ENCODE assay signal across 10 cellular contexts in genomic region chr20:41213150-41213820, GRCh38.
DNase-seq lines count a peak whose midpoint lies in the region; ATAC-seq, FAIRE-seq and TF ChIP-seq lines count a peak whose summit lies in the region.
"Had no signal": no experiment of that assay in that cellular context is flagged by ENCODE, and none has a peak within 500 bp of the region (broad histone marks: within the 10 kb centered on the region; RNA-seq: fewer than 3 reads in every experiment).

No MANE protein-coding gene starts in this region.

- TF ChIP-seq RAD21 in HepG2 (CRISPR knock-in tag; IDR thresholded peaks at IDR 0.05), result no peak

- FAIRE-seq in HepG2 (lab: Jason Lieb, UNC), result no peak

- BruUV-seq in HepG2 (replicated peaks; lab: Mats Ljungman, UMichigan), result no TSS peak

- no peaks in the 10 kb centered on the region for H3K79me2 ChIP-seq in HepG2 (ENCODE audit: insufficient read depth, low read length)

- ATAC-seq in HepG2 (peak; percentile 22; the same call in 1 of the 3 replicates), HG03354 (IDR thresholded peaks at IDR 0.05; ENCODE audit: poor library complexity, severe bottlenecking, unreplicated experiment) (no peak), GM21423 (IDR thresholded peaks at IDR 0.05; ENCODE audit: unreplicated experiment) (no peak)

- H3K9me3 ChIP-seq in HepG2 (ENCODE audit: low read length), result no peaks in the 10 kb centered on the region

- H3K9ac ChIP-seq in HepG2 (ENCODE audit: insufficient read depth, low read depth, low read length), result no peak overlapping the region

- no peak overlapping the region for H3K4me3 ChIP-seq in astrocyte of the spinal cord (ENCODE audit: low read depth, low read length)
- no peak overlapping the region for H3K4me3 ChIP-seq in HepG2 (replicated peaks in 1 of 3; ENCODE audit: insufficient read depth in 1 of 3, low read depth in 2 of 3, low read length in 3 of 3)

- H3K4me1 ChIP-seq in HepG2 (ENCODE audit: insufficient read depth, low read length), result no peaks in the 10 kb centered on the region

- H3K27ac ChIP-seq in HepG2 (ENCODE audit: extremely low read length, insufficient read depth, low read length), result no peak overlapping the region

- in situ Hi-C loops in astrocyte of the spinal cord (cut with HindIII; ENCODE audit: low sequenced_read_pairs), result no loop called here
- in situ Hi-C loops in HepG2 (cut with HindIII; ENCODE audit: extremely low pct_ligation_motif_present, low pct_unique_long_range_greater_than_20kb), result no loop called here

- no peaks in the 10 kb centered on the region for H4K20me1 ChIP-seq in HepG2 (ENCODE audit: insufficient read depth, low read length)

- H3K4me2 ChIP-seq in HepG2 (ENCODE audit: low read depth, low read length), result no peak overlapping the region

- 94% methylated on average over 1 of the region's 1 CpG for WGBS in HepG2 (ENCODE audit: low lambda C conversion rate)

- CTCF ChIA-PET in HepG2 (lab: Yijun Ruan, JAX; ENCODE audit: low intra/inter-chr PET ratio, low total read pairs), result no interaction called here

- no peak overlapping the region for H2AFZ ChIP-seq in HepG2 (ENCODE audit: low read length)

- H3K27me3 ChIP-seq in HepG2 (ENCODE audit: control insufficient read depth in 1 of 2, insufficient read depth in 2 of 2, low read length in 2 of 2), result no peaks in the 10 kb centered on the region

- POLR2A ChIA-PET in HepG2 (lab: Yijun Ruan, JAX), result no interaction called here

- TF ChIP-seq EP300 in HepG2 (IDR thresholded peaks at IDR 0.05; ENCODE audit: low read depth in 2 of 2, low read length in 2 of 2) (no peak), HepG2 (CRISPR knock-in tag; IDR thresholded peaks at IDR 0.05; ENCODE audit: borderline replicate concordance) (no peak)

- TF ChIP-seq CTCF in astrocyte of the spinal cord (IDR thresholded peaks at IDR 0.05; ENCODE audit: low read depth, low read length), result no peak
- no peak for TF ChIP-seq CTCF in HepG2 (CRISPR knock-in tag; IDR thresholded peaks at IDR 0.05)

- DNase-seq in COR-L47 (lab: John Stamatoyannopoulos, UW) (peak; percentile 29), NCI-H1092 treated with DMSO at 0.1 percent for 48 hours (lab: John Stamatoyannopoulos, UW) (peak; percentile 85), astrocyte of the spinal cord (ENCODE audit: low read depth, low spot score) (peak; percentile 46), HepG2 (ENCODE audit: low spot score) (no peak), retina (no peak), inferior parietal cortex (ENCODE audit: extremely low spot score) (no peak)
- DNase-seq: activated T-cell treated with anti-CD3 and anti-CD28 coated beads for 4 hours; CD4-positive, CD25-positive, alpha-beta regulatory T cell had no signal

- H3K36me3 ChIP-seq in HepG2 (replicated peaks in 1 of 2; ENCODE audit: control insufficient read depth in 1 of 2, insufficient read depth in 2 of 2, low read length in 2 of 2), result no peaks in the 10 kb centered on the region

- no peak for TF ChIP-seq POLR2A in HepG2 (IDR thresholded peaks at IDR 0.05; ENCODE audit: insufficient read depth in 1 of 2, low read depth in 2 of 2, low read length in 2 of 2)

- intact Hi-C loops in HepG2 (cut with micrococcal nuclease; ENCODE audit: unreplicated experiment), result no loop called here

TF ChIP-seq in HepG2, 621 proteins besides CTCF, POLR2A, EP300 and RAD21:
- TF ChIP-seq U2AF1 (optimal IDR thresholded peaks at IDR 0.05; ENCODE audit: low read depth, low read length) (no peak), CHD4 (IDR thresholded peaks at IDR 0.05; ENCODE audit: borderline replicate concordance, low read length) (no peak), CBFB (CRISPR knock-in tag; IDR thresholded peaks at IDR 0.05) (no peak), ZFP90 (CRISPR knock-in tag; IDR thresholded peaks at IDR 0.05; ENCODE audit: borderline replicate concordance) (no peak), PAWR (CRISPR knock-in tag; IDR thresholded peaks at IDR 0.05; ENCODE audit: borderline replicate concordance) (no peak), GABPB1 (CRISPR knock-in tag; IDR thresholded peaks at IDR 0.05) (no peak), ZBTB8A (CRISPR knock-in tag; IDR thresholded peaks at IDR 0.05; ENCODE audit: borderline replicate concordance, low read depth) (no peak), ZNF326 (CRISPR knock-in tag; IDR thresholded peaks at IDR 0.05; ENCODE audit: borderline replicate concordance) (no peak), ZNF562 (CRISPR knock-in tag; IDR thresholded peaks at IDR 0.05; ENCODE audit: borderline replicate concordance) (no peak), HOXA7 (CRISPR knock-in tag; IDR thresholded peaks at IDR 0.05) (no peak)

Comparison
In these comparisons a context has a peak if more than half of its experiments do, and no peak if none do; other contexts are left out.
1. DNase-seq: peak in COR-L47 (single experiment), NCI-H1092 treated with DMSO at 0.1 percent for 48 hours (single experiment) and astrocyte of the spinal cord (single experiment); none in HepG2 (single experiment), retina (single experiment) and inferior parietal cortex (single experiment).